ENCODE assay signal across 8 cellular contexts in genomic region chr1:22673486-22674409, GRCh38. TPM values are rescaled to one million over a fixed set of nuclear protein-coding genes. Genes with fewer than 3 reads are reported as not detected.
DNase-seq lines count a peak whose midpoint lies in the region; ATAC-seq and TF ChIP-seq lines count a peak whose summit lies in the region.

No MANE protein-coding gene starts in this region.

- peaks cover 19% of the 10 kb centered on the region for H3K27me3 ChIP-seq in foreskin keratinocyte

- TF ChIP-seq CTCF in LNCaP clone FGC (IDR thresholded peaks at IDR 0.05; ENCODE audit: control insufficient read depth, extremely low read depth, insufficient read depth), result peak; percentile 58
- peak; percentile 82 for TF ChIP-seq CTCF in foreskin keratinocyte (conservative IDR thresholded peaks at IDR 0.05)

- H3K4me1 ChIP-seq in foreskin keratinocyte, result no peaks in the 10 kb centered on the region

- intact Hi-C loops in posterior vena cava (cut with DNase I), result no loop called here

- peak; percentile 54 for DNase-seq in activated CD8-positive, alpha-beta memory T cell treated with anti-CD3 and anti-CD28 coated beads, Interleukin-2, amount 50 U/mL, for 48 hours
- no peak for DNase-seq in activated CD8-positive, alpha-beta memory T cell treated with anti-CD3 and anti-CD28 coated beads for 24 hours
- DNase-seq in LNCaP clone FGC (ENCODE audit: low read depth) (no peak), SKM-1 (lab: John Stamatoyannopoulos, UW; ENCODE audit: unreplicated experiment) (peak; percentile 62), foreskin keratinocyte (peak in 1 of 2 donors; percentile 18), posterior vena cava (ENCODE audit: low spot score) (peak; percentile 89)

- H3K27ac ChIP-seq in foreskin keratinocyte, result no peak overlapping the region

- peak; percentile 28 for ATAC-seq in foreskin keratinocyte
- ATAC-seq in HG02678 (IDR thresholded peaks at IDR 0.05; ENCODE audit: unreplicated experiment), result no peak
- no peak for ATAC-seq in HG03175 (IDR thresholded peaks at IDR 0.05; ENCODE audit: unreplicated experiment)

- H3K4me3 ChIP-seq in LNCaP clone FGC (ENCODE audit: low read depth, low read length), result no peak overlapping the region

RNA-seq across cellular contexts. Expression of gene C1QB, which starts 20.7 kb away (rescaled TPM):
- not detected in 2 replicates for total RNA-seq in foreskin keratinocyte
- not detected in 2 replicates for polyA plus RNA-seq in foreskin keratinocyte
- total RNA-seq in posterior vena cava, result 100 to 1,000 TPM; 125 to 441 TPM

RNA-seq across cellular contexts. Expression of gene C1QC, which starts 30.3 kb away (rescaled TPM):
- not detected in 2 replicates for total RNA-seq in foreskin keratinocyte
- polyA plus RNA-seq in foreskin keratinocyte, result not detected in 2 replicates
- 100 to 1,000 TPM; 124 to 414 TPM for total RNA-seq in posterior vena cava

RNA-seq across cellular contexts. Expression of gene EPHB2, which starts 36.9 kb away (rescaled TPM):
- total RNA-seq in foreskin keratinocyte, result 0.14 TPM in 1 of 2 replicates, not detected in the other
- 0.02 and 0.06 TPM in 2 replicates for polyA plus RNA-seq in foreskin keratinocyte
- total RNA-seq in posterior vena cava, result 10 to 100 TPM; 11.4 to 17.4 TPM

RNA-seq across cellular contexts. Expression of gene C1QA, which starts 37.3 kb away (rescaled TPM):
- total RNA-seq in foreskin keratinocyte (not detected in 2 replicates), posterior vena cava (100 to 1,000 TPM in 1 of 2 donors, 10 to 100 TPM in 1; 72.6 to 301 TPM)
- not detected in 2 replicates for polyA plus RNA-seq in foreskin keratinocyte

Comparison
In these comparisons a context has a peak if more than half of its experiments do, and no peak if none do; other contexts are left out.
1. DNase-seq: peak in activated CD8-positive, alpha-beta memory T cell treated with anti-CD3 and anti-CD28 coated beads, Interleukin-2, amount 50 U/mL, for 48 hours (single experiment), SKM-1 (single experiment) and posterior vena cava (single experiment); none in activated CD8-positive, alpha-beta memory T cell treated with anti-CD3 and anti-CD28 coated beads for 24 hours (single experiment) and LNCaP clone FGC (single experiment).
2. RNA of gene C1QB, which starts 20.7 kb away (total RNA-seq): 125 to 441 TPM in posterior vena cava; not detected in foreskin keratinocyte; every median in the first group is over 100 times any median in the second.
3. RNA of gene C1QC, which starts 30.3 kb away (total RNA-seq): 124 to 414 TPM in posterior vena cava; not detected in foreskin keratinocyte; every median in the first group is over 100 times any median in the second.
4. RNA of gene EPHB2, which starts 36.9 kb away (total RNA-seq): 11.4 to 17.4 TPM in posterior vena cava; 0.14 TPM in foreskin keratinocyte; every median in the first group is over 10 times any median in the second.